ENCODE assay signal across 8 cellular contexts in genomic region chr7:25951414-25952276, GRCh38.
DNase-seq lines count a peak whose midpoint lies in the region; ATAC-seq and TF ChIP-seq lines count a peak whose summit lies in the region.

No MANE protein-coding gene starts in this region.

- H3K4me1 ChIP-seq in HAP-1, result peaks cover 4% of the 10 kb centered on the region; the same call in 1 of the 2 replicates
- H3K4me1 ChIP-seq in mammary epithelial cell (ENCODE audit: insufficient read depth, low read length), result peaks cover 16% of the 10 kb centered on the region
- peaks cover 21% of the 10 kb centered on the region for H3K4me1 ChIP-seq in mononuclear cell (ENCODE audit: insufficient read depth, low read length)

- H3K9me3 ChIP-seq in HAP-1 (no peaks in the 10 kb centered on the region; the same call in 1 of the 2 replicates), mammary epithelial cell (replicated peaks; ENCODE audit: insufficient read depth, low read length) (no peaks in the 10 kb centered on the region), mononuclear cell (ENCODE audit: low read depth, low read length) (no peaks in the 10 kb centered on the region)

- WGBS in mammary epithelial cell (ENCODE audit: low coverage, missing lambda C conversion rate), result 4% methylated on average over 26 of the region's 47 CpGs

- CTCF ChIA-PET in mammary epithelial cell (lab: Charles Lee; ENCODE audit: low non-redundant PET), result no interaction called here

- DNase-seq in activated T-cell treated with anti-CD3 and anti-CD28 coated beads, Interleukin-2, amount 50 U/mL, for 4 hours, result no peak
- no peak for DNase-seq in activated T-cell treated with anti-CD3 and anti-CD28 coated beads, Interleukin-2, amount 50 U/mL, for 48 hours
- DNase-seq in HAP-1 (ENCODE audit: low spot score in 2 of 2) (no peak), NCI-H2029 treated with DMSO at 0.1 percent for 48 hours (lab: John Stamatoyannopoulos, UW) (peak; percentile 51), mammary epithelial cell (no peak), H4 (ENCODE audit: low spot score) (no peak)
- DNase-seq in effector CD4-positive, alpha-beta T cell, result no peak

- H3K27ac ChIP-seq in mammary epithelial cell (ENCODE audit: insufficient read depth, low read depth, low read length), result peak overlapping the region; percentile 65

- intact Hi-C loops in mammary epithelial cell (cut with micrococcal nuclease), result loop anchor here (1.0 to 5.0 kb wide), 3 partner anchors 57 to 251 kb away; partner anchors contain the start of genes CBX3 and HNRNPA2B1

- no peaks in the 10 kb centered on the region for H3K9me3 Mint-ChIP-seq in activated T-cell treated with anti-CD3 and anti-CD28 coated beads, Interleukin-2, amount 50 U/mL, for 4 hours

- peak in 1 of 2 donors; percentile 64 for ATAC-seq in activated T-cell treated with anti-CD3 and anti-CD28 coated beads, Interleukin-2, amount 50 U/mL, for 4 hours

- peaks cover 8% of the 10 kb centered on the region for H3K79me2 ChIP-seq in mammary epithelial cell (ENCODE audit: insufficient read depth, low read length)

- TSS peak; percentile 35 for BruUV-seq in mammary epithelial cell (replicated peaks; lab: Mats Ljungman, UMichigan)

- no peak for TF ChIP-seq CTCF in mammary epithelial cell (conservative IDR thresholded peaks at IDR 0.05 in 1 of 2, IDR thresholded peaks at IDR 0.05 in 1 of 2; ENCODE audit: extremely low read depth in 1 of 2, insufficient read depth in 1 of 2, low read depth in 1 of 2, low read length in 2 of 2)

- dilution Hi-C loops in mammary epithelial cell (cut with HindIII; ENCODE audit: low sequenced_read_pairs), result no loop called here

- H2AFZ ChIP-seq in mammary epithelial cell (ENCODE audit: low read depth, low read length), result peak overlapping the region; percentile 96

- H3K36me3 ChIP-seq in HAP-1 (replicated peaks) (no peaks in the 10 kb centered on the region), mammary epithelial cell (ENCODE audit: insufficient read depth, low read length) (no peaks in the 10 kb centered on the region)

- H3K4me3 ChIP-seq in HAP-1 (peak overlapping the region; percentile 51), mammary epithelial cell (replicated peaks in 1 of 3; ENCODE audit: insufficient read depth in 1 of 3, low read depth in 2 of 3, low read length in 3 of 3) (peak overlapping the region; percentile 58 to 78 (median 77)), mononuclear cell (ENCODE audit: low read length) (peak overlapping the region; percentile 23)

- peaks cover 12% of the 10 kb centered on the region for H3K27me3 Mint-ChIP-seq in activated T-cell treated with anti-CD3 and anti-CD28 coated beads, Interleukin-2, amount 50 U/mL, for 4 hours (ENCODE audit: low read depth)

- peak overlapping the region; percentile 55 for H3K4me3 Mint-ChIP-seq in activated T-cell treated with anti-CD3 and anti-CD28 coated beads, Interleukin-2, amount 50 U/mL, for 4 hours

- H3K36me3 Mint-ChIP-seq in activated T-cell treated with anti-CD3 and anti-CD28 coated beads, Interleukin-2, amount 50 U/mL, for 4 hours (ENCODE audit: insufficient read depth), result no peaks in the 10 kb centered on the region

- H3K27me3 ChIP-seq in HAP-1 (ENCODE audit: low read depth) (no peaks in the 10 kb centered on the region), mammary epithelial cell (ENCODE audit: insufficient read depth, low read length) (no peaks in the 10 kb centered on the region), mononuclear cell (ENCODE audit: insufficient read depth, low read length) (peaks cover 28% of the 10 kb centered on the region)

- no peaks in the 10 kb centered on the region for H4K20me1 ChIP-seq in mammary epithelial cell (ENCODE audit: insufficient read depth, low read length)

- peak overlapping the region; percentile 67 for H3K9ac ChIP-seq in mammary epithelial cell (ENCODE audit: insufficient read depth, low read length)

- H3K4me2 ChIP-seq in mammary epithelial cell (ENCODE audit: insufficient read depth, low read depth, low read length), result peak overlapping the region; percentile 99

- H3K4me1 Mint-ChIP-seq in activated T-cell treated with anti-CD3 and anti-CD28 coated beads, Interleukin-2, amount 50 U/mL, for 4 hours (ENCODE audit: low read depth), result peaks cover 17% of the 10 kb centered on the region

- in situ Hi-C loops in HAP-1 (cut with MboI; ENCODE audit: low sequenced_read_pairs), result no loop called here
- in situ Hi-C loops in mammary epithelial cell (cut with MboI; ENCODE audit: low sequenced_read_pairs in 2 of 2), result no loop called here

Comparison
In these comparisons a context has a peak if more than half of its experiments do, and no peak if none do; other contexts are left out.
1. H3K4me3 ChIP-seq: peak in every context shown above with its lines; median percentile 77 in mammary epithelial cell; 51 in HAP-1; 23 in mononuclear cell.